ENCODE assay signal across 12 cellular contexts in the genomic region with DNA sequence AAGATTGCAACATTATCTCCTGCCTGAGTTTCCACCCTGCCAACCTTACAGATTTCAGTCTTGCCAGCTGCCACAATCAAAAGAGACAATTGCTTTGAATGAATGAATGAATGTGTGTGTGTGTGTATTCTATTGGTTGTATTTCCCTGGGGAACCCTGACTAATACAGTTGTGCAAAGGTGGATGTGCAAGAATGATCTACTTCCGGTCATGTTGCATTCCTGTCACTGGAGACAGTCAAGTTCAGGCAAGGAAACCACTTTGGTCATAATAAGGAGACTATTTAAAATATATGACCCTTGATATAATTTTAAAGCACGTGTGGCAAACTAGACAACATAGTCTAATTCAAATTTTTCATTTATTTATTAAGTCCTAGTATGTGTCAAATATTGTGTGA. TPM values are rescaled to one million over a fixed set of nuclear protein-coding genes. Genes with fewer than 3 reads are reported as not detected.
DNase-seq lines count a peak whose midpoint lies in the region; ATAC-seq, FAIRE-seq and TF ChIP-seq lines count a peak whose summit lies in the region.
"Had no signal": no experiment of that assay in that cellular context is flagged by ENCODE, and none has a peak within 500 bp of the region (broad histone marks: within the 10 kb centered on the region; RNA-seq: fewer than 3 reads in every experiment).

No MANE protein-coding gene starts in this region.

- no peaks in the 10 kb centered on the region for H3K9me2 ChIP-seq in HCT116 (ENCODE audit: insufficient read depth)

- intact Hi-C loops in HCT116 (cut with micrococcal nuclease): no loop called here

- CTCF ChIA-PET in HCT116 (lab: Charles Lee): interaction anchor here (0.9 to 1.1 kb wide), 2 partner anchors 11 to 13 kb away, joined by 3 to 4 read pairs; partner anchors contain the start of gene RERG

- no peak overlapping the region for H3K9ac ChIP-seq in HCT116 (ENCODE audit: low read length)
- H3K9ac ChIP-seq in smooth muscle cell (ENCODE audit: low read depth): no peak overlapping the region

- FAIRE-seq in bronchial epithelial cell (lab: Jason Lieb, UNC): peak; percentile 66

- TF ChIP-seq RAD21 in HCT116 (IDR thresholded peaks at IDR 0.05; ENCODE audit: low read depth): no peak

- H3K9me3 ChIP-seq in HCT116 (ENCODE audit: control insufficient read depth in 1 of 2, insufficient read depth in 1 of 2, low read depth in 1 of 2, low read length in 2 of 2): no peaks in the 10 kb centered on the region
- H3K9me3 ChIP-seq in smooth muscle cell (replicated peaks; ENCODE audit: low read depth): no peaks in the 10 kb centered on the region
- H3K9me3 ChIP-seq: testis had no signal

- H4K20me1 ChIP-seq in HCT116 (ENCODE audit: insufficient read depth): no peaks in the 10 kb centered on the region
- H4K20me1 ChIP-seq in smooth muscle cell (ENCODE audit: low read depth): no peaks in the 10 kb centered on the region

- TF ChIP-seq CTCF in HCT116 (IDR thresholded peaks at IDR 0.05 in 2 of 3, conservative IDR thresholded peaks at IDR 0.05 in 1 of 3; ENCODE audit: borderline replicate concordance in 1 of 3, insufficient read depth in 1 of 3, low read depth in 2 of 3, low read length in 2 of 3) (peak in 2 of 3 experiments; percentile 34 to 53; a peak in 3 of 6 replicates), bronchial epithelial cell (IDR thresholded peaks at IDR 0.05; ENCODE audit: insufficient read depth, low read length, severe bottlenecking) (peak; percentile 40), smooth muscle cell (IDR thresholded peaks at IDR 0.05; ENCODE audit: borderline replicate concordance, insufficient read depth, poor library complexity, severe bottlenecking) (peak; percentile 31)

- no peaks in the 10 kb centered on the region for H3K4me1 ChIP-seq in HCT116 (ENCODE audit: control insufficient read depth in 1 of 2, insufficient read depth in 2 of 2, low read length in 2 of 2)
- H3K4me1 ChIP-seq in smooth muscle cell (ENCODE audit: low read depth): no peaks in the 10 kb centered on the region
- H3K4me1 ChIP-seq: testis had no signal

- H2AFZ ChIP-seq in HCT116 (ENCODE audit: low read depth, low read length, poor library complexity, severe bottlenecking): no peak overlapping the region
- H2AFZ ChIP-seq in smooth muscle cell (ENCODE audit: low read depth): no peak overlapping the region

- POLR2A ChIA-PET in HCT116 (lab: Charles Lee): no interaction called here

- no peaks in the 10 kb centered on the region for H3F3A ChIP-seq in smooth muscle cell (ENCODE audit: low read depth)

- no peak for TF ChIP-seq POLR2A in HCT116 (IDR thresholded peaks at IDR 0.05; ENCODE audit: borderline replicate concordance, extremely low read depth, insufficient read depth, insufficient read length)

- H3K4me2 ChIP-seq in HCT116 (ENCODE audit: low read length): no peak overlapping the region
- no peak overlapping the region for H3K4me2 ChIP-seq in smooth muscle cell

- DNase-seq in HCT116 (ENCODE audit: low read depth, low spot score) (no peak), bronchial epithelial cell (ENCODE audit: low read depth) (peak; percentile 80), iris pigment epithelial cell (ENCODE audit: low read depth) (peak; percentile 56), smooth muscle cell (lab: John Stamatoyannopoulos, UW; ENCODE audit: unreplicated experiment) (no peak), DMS79 treated with DMSO at 0.1 percent for 48 hours (lab: John Stamatoyannopoulos, UW) (no peak), G401 (ENCODE audit: low spot score) (no peak)
- no peak for DNase-seq in stimulated activated CD4-positive, alpha-beta T cell treated with anti-CD3 and anti-CD28 coated beads, Interleukin-4, amount 100 ng/mL, for 4 hours
- DNase-seq: central memory CD4-positive, alpha-beta T cell; DMS 273 treated with DMSO at 0.1 percent for 48 hours; testis had no signal

- H3K79me2 ChIP-seq in HCT116 (ENCODE audit: insufficient read depth, low read length): no peaks in the 10 kb centered on the region
- no peaks in the 10 kb centered on the region for H3K79me2 ChIP-seq in smooth muscle cell (ENCODE audit: low read depth)

- H3K4me3 ChIP-seq in HCT116 (replicated peaks in 1 of 2; ENCODE audit: low read depth in 1 of 2, low read length in 2 of 2) (no peak overlapping the region), bronchial epithelial cell (ENCODE audit: low read depth, low read length) (no peak overlapping the region), smooth muscle cell (no peak overlapping the region)
- H3K4me3 ChIP-seq: testis had no signal

- no peaks in the 10 kb centered on the region for H3K36me3 ChIP-seq in HCT116 (ENCODE audit: control insufficient read depth in 1 of 2, insufficient read depth in 2 of 2, low read length in 2 of 2)
- no peaks in the 10 kb centered on the region for H3K36me3 ChIP-seq in bronchial epithelial cell (ENCODE audit: control insufficient read depth, insufficient read depth, low read length)
- H3K36me3 ChIP-seq in smooth muscle cell (ENCODE audit: low read depth): no peaks in the 10 kb centered on the region

- H3K27ac ChIP-seq in HCT116 (ENCODE audit: low read depth, low read length): no peak overlapping the region
- H3K27ac ChIP-seq in smooth muscle cell (ENCODE audit: low read depth): no peak overlapping the region

- H3K27me3 ChIP-seq in HCT116 (ENCODE audit: insufficient read depth, low read length): peaks cover 13% of the 10 kb centered on the region
- H3K27me3 ChIP-seq in bronchial epithelial cell (ENCODE audit: control insufficient read depth, insufficient read depth, low read length): no peaks in the 10 kb centered on the region
- no peaks in the 10 kb centered on the region for H3K27me3 ChIP-seq in smooth muscle cell (ENCODE audit: low read depth)
- H3K27me3 ChIP-seq: testis had no signal

- WGBS in smooth muscle cell (ENCODE audit: low lambda C conversion rate): 89% methylated on average over 2 of the region's 2 CpGs

- in situ Hi-C loops in G401 (cut with HindIII; ENCODE audit: low sequenced_read_pairs): no loop called here

- RAD21 ChIA-PET in HCT116 (lab: Charles Lee; ENCODE audit: low non-redundant PET in 1 of 2, low total read pairs in 2 of 2, uncharacterized antibody in 2 of 2, unreplicated experiment in 2 of 2): no interaction called here

- ATAC-seq in HCT116 (peak; percentile 57; the same call in 1 of the 2 replicates), GM19463 (IDR thresholded peaks at IDR 0.05; ENCODE audit: unreplicated experiment) (no peak)

- BruUV-seq in HCT116 (replicated peaks; lab: Mats Ljungman, UMichigan): no TSS peak

TF ChIP-seq in HCT116, 20 proteins besides CTCF, POLR2A, EP300 and RAD21:
- no peak for TF ChIP-seq JUND (IDR thresholded peaks at IDR 0.05)
- no peak for TF ChIP-seq ELF1 (IDR thresholded peaks at IDR 0.05; ENCODE audit: borderline replicate concordance, low read depth)
- no peak for TF ChIP-seq EGR1 (IDR thresholded peaks at IDR 0.05; ENCODE audit: low read depth)
- TF ChIP-seq ATF3 (IDR thresholded peaks at IDR 0.05): no peak
- TF ChIP-seq POLR2AphosphoS5 (IDR thresholded peaks at IDR 0.05; ENCODE audit: low read depth, low read length): no peak
- TF ChIP-seq YY1 (IDR thresholded peaks at IDR 0.05; ENCODE audit: extremely low read depth, insufficient replicate concordance, low read depth, low read length): no peak
- TF ChIP-seq SIN3A (IDR thresholded peaks at IDR 0.05; ENCODE audit: low read depth): no peak
- TF ChIP-seq, protein P1, sequence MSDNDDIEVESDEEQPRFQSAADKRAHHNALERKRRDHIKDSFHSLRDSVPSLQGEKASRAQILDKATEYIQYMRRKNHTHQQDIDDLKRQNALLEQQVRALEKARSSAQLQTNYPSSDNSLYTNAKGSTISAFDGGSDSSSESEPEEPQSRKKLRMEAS (IDR thresholded peaks at IDR 0.05): no peak
- TF ChIP-seq EZH2phosphoT487 (IDR thresholded peaks at IDR 0.05; ENCODE audit: borderline replicate concordance): no peak
- TF ChIP-seq, protein P2, sequence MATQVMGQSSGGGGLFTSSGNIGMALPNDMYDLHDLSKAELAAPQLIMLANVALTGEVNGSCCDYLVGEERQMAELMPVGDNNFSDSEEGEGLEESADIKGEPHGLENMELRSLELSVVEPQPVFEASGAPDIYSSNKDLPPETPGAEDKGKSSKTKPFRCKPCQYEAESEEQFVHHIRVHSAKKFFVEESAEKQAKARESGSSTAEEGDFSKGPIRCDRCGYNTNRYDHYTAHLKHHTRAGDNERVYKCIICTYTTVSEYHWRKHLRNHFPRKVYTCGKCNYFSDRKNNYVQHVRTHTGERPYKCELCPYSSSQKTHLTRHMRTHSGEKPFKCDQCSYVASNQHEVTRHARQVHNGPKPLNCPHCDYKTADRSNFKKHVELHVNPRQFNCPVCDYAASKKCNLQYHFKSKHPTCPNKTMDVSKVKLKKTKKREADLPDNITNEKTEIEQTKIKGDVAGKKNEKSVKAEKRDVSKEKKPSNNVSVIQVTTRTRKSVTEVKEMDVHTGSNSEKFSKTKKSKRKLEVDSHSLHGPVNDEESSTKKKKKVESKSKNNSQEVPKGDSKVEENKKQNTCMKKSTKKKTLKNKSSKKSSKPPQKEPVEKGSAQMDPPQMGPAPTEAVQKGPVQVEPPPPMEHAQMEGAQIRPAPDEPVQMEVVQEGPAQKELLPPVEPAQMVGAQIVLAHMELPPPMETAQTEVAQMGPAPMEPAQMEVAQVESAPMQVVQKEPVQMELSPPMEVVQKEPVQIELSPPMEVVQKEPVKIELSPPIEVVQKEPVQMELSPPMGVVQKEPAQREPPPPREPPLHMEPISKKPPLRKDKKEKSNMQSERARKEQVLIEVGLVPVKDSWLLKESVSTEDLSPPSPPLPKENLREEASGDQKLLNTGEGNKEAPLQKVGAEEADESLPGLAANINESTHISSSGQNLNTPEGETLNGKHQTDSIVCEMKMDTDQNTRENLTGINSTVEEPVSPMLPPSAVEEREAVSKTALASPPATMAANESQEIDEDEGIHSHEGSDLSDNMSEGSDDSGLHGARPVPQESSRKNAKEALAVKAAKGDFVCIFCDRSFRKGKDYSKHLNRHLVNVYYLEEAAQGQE (IDR thresholded peaks at IDR 0.05; ENCODE audit: low read depth): no peak
- TF ChIP-seq CBX3 (IDR thresholded peaks at IDR 0.05; ENCODE audit: low read depth): no peak
TF ChIP-seq in HCT116: peak in this region for 0.

RNA-seq across cellular contexts. Expression of gene RERG, which starts 13.1 kb away (rescaled TPM):
- total RNA-seq in HCT116 (2021; ENCODE audit: unreplicated experiment): not detected
- polyA plus RNA-seq in HCT116 (2012): 0.07 and 0.17 TPM in 2 replicates
- total RNA-seq in bronchial epithelial cell: 0.13 and 0.53 TPM in 2 replicates
- total RNA-seq in smooth muscle cell: 0.04 TPM in 1 of 2 replicates, not detected in the other
- polyA plus RNA-seq in smooth muscle cell: not detected in 2 replicates
- not detected in 2 replicates for total RNA-seq in G401 (2014; rRNA removed; shearing (Covaris generic))
- total RNA-seq: T-helper 2 cell treated with Interferon-gamma antibody and Interleukin-4, amounts not matched to agents 100 ng/mL and 5 ng/mL, for 36 hours had no signal

Comparison
In these comparisons a context has a peak if more than half of its experiments do, and no peak if none do; other contexts are left out.
1. DNase-seq: peak in bronchial epithelial cell (single experiment) and iris pigment epithelial cell (single experiment); none in HCT116 (single experiment), smooth muscle cell (single experiment), DMS79 treated with DMSO at 0.1 percent for 48 hours (single experiment), G401 (single experiment) and stimulated activated CD4-positive, alpha-beta T cell treated with anti-CD3 and anti-CD28 coated beads, Interleukin-4, amount 100 ng/mL, for 4 hours (0 of 2).
2. Peak in every context shown above with its lines, with median percentiles within 50 percentile points of each other: CTCF ChIP-seq.